ENCODE assay signal across 1 cellular context in genomic region chr6:13696226-13696625, GRCh38.
TF ChIP-seq lines count a peak whose summit lies in the region.

No MANE protein-coding gene starts in this region.

TF ChIP-seq in WTC11, 78 proteins besides CTCF, POLR2A, EP300 and RAD21 (continued from another document):
- TF ChIP-seq FOXP4 (CRISPR knock-in tag; IDR thresholded peaks at IDR 0.05), result no peak
- TF ChIP-seq FOXJ3 (CRISPR knock-in tag; IDR thresholded peaks at IDR 0.05; ENCODE audit: borderline replicate concordance), result no peak
- TF ChIP-seq ZNF396 (CRISPR knock-in tag; IDR thresholded peaks at IDR 0.05; ENCODE audit: borderline replicate concordance), result no peak
- TF ChIP-seq EMX1 (CRISPR knock-in tag; IDR thresholded peaks at IDR 0.05), result no peak
- TF ChIP-seq ZNF416 (CRISPR knock-in tag; IDR thresholded peaks at IDR 0.05), result no peak
